1 cellular context compared by ENCODE assay signal in genomic region chr14:60275932-60276331, GRCh38.
TF ChIP-seq lines count a peak whose summit lies in the region.

No MANE protein-coding gene starts in this region.

TF ChIP-seq in endothelial cell of umbilical vein, 7 proteins besides CTCF, POLR2A, EP300 and RAD21 (continued from another document):
- no peak for TF ChIP-seq FOS (IDR thresholded peaks at IDR 0.05; ENCODE audit: borderline replicate concordance, insufficient read depth, low read length)
- no peak for TF ChIP-seq GATA2 (IDR thresholded peaks at IDR 0.05; ENCODE audit: insufficient read depth, insufficient read length, low read depth, low read length)
